In the genomic region with DNA sequence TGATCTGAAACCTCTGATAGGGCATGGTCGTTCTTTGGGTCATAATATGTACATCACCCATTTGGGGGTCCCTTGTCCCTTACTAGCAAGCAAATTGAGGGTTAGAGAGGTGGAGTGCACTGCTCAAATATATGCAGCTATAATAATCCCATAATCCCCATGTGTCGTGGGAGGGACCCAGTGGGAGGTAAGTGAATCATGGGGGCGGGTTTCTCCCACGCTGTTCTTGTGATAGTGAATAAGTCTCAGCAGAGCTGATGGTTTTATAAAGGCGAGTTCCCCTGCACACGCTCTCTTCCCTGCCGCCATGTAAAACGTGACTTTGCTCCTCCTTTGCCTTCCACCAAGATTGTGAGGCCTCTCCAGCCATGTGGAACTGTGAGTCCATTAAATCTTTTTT, we compare ENCODE assay signal across 20 cellular contexts.
A peak's percentile ranks its signal among the peaks of the same experiment; 100 is the strongest.
DNase-seq lines count a peak whose midpoint lies in the region; ATAC-seq and TF ChIP-seq lines count a peak whose summit lies in the region.
"Had no signal": no experiment of that assay in that cellular context is flagged by ENCODE, and none has a peak within 500 bp of the region (broad histone marks: within the 10 kb centered on the region; RNA-seq: fewer than 3 reads in every experiment).

No MANE protein-coding gene starts in this region.

- WGBS in SK-N-SH (ENCODE audit: low lambda C conversion rate), result 55% methylated on average over 8 of the region's 8 CpGs

- H3K9ac ChIP-seq in SK-N-SH, result no peak overlapping the region
- H3K9ac ChIP-seq: GM23248 had no signal

- H4K20me1 ChIP-seq in SK-N-SH (ENCODE audit: insufficient read depth) (no peaks in the 10 kb centered on the region), osteoblast (ENCODE audit: insufficient read depth, low read length) (no peaks in the 10 kb centered on the region)

- no peak for TF ChIP-seq EP300 in SK-N-SH (IDR thresholded peaks at IDR 0.05; ENCODE audit: borderline replicate concordance in 1 of 2, low read depth in 1 of 2, low read length in 1 of 2)

- no peaks in the 10 kb centered on the region; a peak in 1 of 4 replicates for H3K4me1 ChIP-seq in SK-N-SH (ENCODE audit: control insufficient read depth in 1 of 2, insufficient read depth in 2 of 2, low read depth in 1 of 2, low read length in 1 of 2)
- no peaks in the 10 kb centered on the region for H3K4me1 ChIP-seq in osteoblast (ENCODE audit: insufficient read depth, low read length)
- H3K4me1 ChIP-seq: A549 had no signal

- H3K27ac ChIP-seq in SK-N-SH (ENCODE audit: low read depth in 2 of 2, low read length in 1 of 2), result no peak overlapping the region
- H3K27ac ChIP-seq in WERI-Rb-1, result no peak overlapping the region
- H3K27ac ChIP-seq in osteoblast (ENCODE audit: low read depth, low read length), result no peak overlapping the region
- H3K27ac ChIP-seq: GM23248 had no signal

- no peak for DNase-seq in SK-N-SH
- DNase-seq in WERI-Rb-1, result peak; percentile 37
- peak; percentile 13 for DNase-seq in choroid plexus epithelial cell (ENCODE audit: low read depth)
- no peak for DNase-seq in osteoblast (ENCODE audit: insufficient read length, low spot score, missing footprints)
- DNase-seq in NCI-H2227 treated with DMSO at 0.1 percent for 48 hours (lab: John Stamatoyannopoulos, UW), result no peak
- DNase-seq: 8988T; C1 segment of cervical spinal cord; Calu3; CD4-positive, alpha-beta memory T cell; COR-L47; DMS53; DMS79 treated with DMSO at 0.1 percent for 48 hours; GF-D8; GM23248; H9; HFFc6 had no signal

- TF ChIP-seq CTCF in SK-N-SH (IDR thresholded peaks at IDR 0.05) (no peak), WERI-Rb-1 (IDR thresholded peaks at IDR 0.05; ENCODE audit: low read depth, low read length) (no peak), choroid plexus epithelial cell (conservative IDR thresholded peaks at IDR 0.05; ENCODE audit: low read depth, low read length) (no peak), osteoblast (IDR thresholded peaks at IDR 0.05; ENCODE audit: extremely low read depth, low read depth, low read length) (no peak)

- H3K79me2 ChIP-seq in SK-N-SH (ENCODE audit: insufficient read depth) (no peaks in the 10 kb centered on the region), osteoblast (ENCODE audit: insufficient read depth, low read length) (no peaks in the 10 kb centered on the region)

- ATAC-seq in SK-N-SH treated with all-trans-retinoic acid at 6 μM for 48 hours (no peak), HG03457 (IDR thresholded peaks at IDR 0.05; ENCODE audit: unreplicated experiment) (no peak)
- ATAC-seq: A549, HCT116 had no signal

- H3K9me3 ChIP-seq in SK-N-SH, result no peaks in the 10 kb centered on the region
- H3K9me3 ChIP-seq in WERI-Rb-1 (ENCODE audit: severe bottlenecking), result no peaks in the 10 kb centered on the region
- no peaks in the 10 kb centered on the region for H3K9me3 ChIP-seq in osteoblast (ENCODE audit: low read depth, low read length)

- POLR2A ChIA-PET in SK-N-SH (lab: Yijun Ruan, JAX), result no interaction called here

- H3K4me2 ChIP-seq in SK-N-SH (no peak overlapping the region), osteoblast (ENCODE audit: insufficient read depth, low read length) (no peak overlapping the region)
- H3K4me2 ChIP-seq: A549 had no signal

- CTCF ChIA-PET in SK-N-SH (lab: Yijun Ruan, JAX), result no interaction called here

- H3K9me2 ChIP-seq in SK-N-SH, result no peaks in the 10 kb centered on the region

- H2AFZ ChIP-seq in SK-N-SH (ENCODE audit: low read depth) (peak overlapping the region; percentile 19; the same call in 1 of the 2 replicates), osteoblast (ENCODE audit: low read length) (no peak overlapping the region)
- H2AFZ ChIP-seq: GM23248 had no signal

- H3K36me3 ChIP-seq in SK-N-SH (replicated peaks in 1 of 2; ENCODE audit: control insufficient read depth in 1 of 2, insufficient read depth in 2 of 2, low read length in 1 of 2) (no peaks in the 10 kb centered on the region), WERI-Rb-1 (no peaks in the 10 kb centered on the region), osteoblast (ENCODE audit: insufficient read depth, low read length) (no peaks in the 10 kb centered on the region)

- H3F3A ChIP-seq in SK-N-SH (replicated peaks; ENCODE audit: insufficient read depth), result no peaks in the 10 kb centered on the region

- TF ChIP-seq RAD21 in SK-N-SH (IDR thresholded peaks at IDR 0.05; ENCODE audit: low read length), result no peak

- H3K27me3 ChIP-seq in SK-N-SH (ENCODE audit: insufficient read depth) (no peaks in the 10 kb centered on the region), WERI-Rb-1 (ENCODE audit: insufficient read depth, low read depth, severe bottlenecking) (no peaks in the 10 kb centered on the region), osteoblast (ENCODE audit: insufficient read depth, low read length) (peaks cover 2% of the 10 kb centered on the region)

- H3K4me3 ChIP-seq in SK-N-SH (ENCODE audit: low read depth in 2 of 2, low read length in 1 of 2) (no peak overlapping the region), WERI-Rb-1 (ENCODE audit: low read depth, low read length) (no peak overlapping the region), choroid plexus epithelial cell (ENCODE audit: low read depth, low read length) (no peak overlapping the region), osteoblast (ENCODE audit: insufficient read depth, low read length) (no peak overlapping the region)
- H3K4me3 ChIP-seq: A549, GM23248 had no signal

TF ChIP-seq in SK-N-SH, 30 proteins besides CTCF, POLR2A, EP300 and RAD21:
- TF ChIP-seq EZH2phosphoT487 (IDR thresholded peaks at IDR 0.05; ENCODE audit: borderline replicate concordance, low read depth), result no peak
- no peak for TF ChIP-seq NFIC (IDR thresholded peaks at IDR 0.05; ENCODE audit: borderline replicate concordance)
- no peak for TF ChIP-seq SMC3 (IDR thresholded peaks at IDR 0.05; ENCODE audit: low read depth, low read length)
- no peak for TF ChIP-seq FOXJ3 (CRISPR knock-in tag; IDR thresholded peaks at IDR 0.05)
- no peak for TF ChIP-seq RXRA (IDR thresholded peaks at IDR 0.05; ENCODE audit: borderline replicate concordance, low read depth)
- no peak for TF ChIP-seq CHD2 (IDR thresholded peaks at IDR 0.05; ENCODE audit: low read length, partially characterized antibody)
- no peak for TF ChIP-seq MEF2A (IDR thresholded peaks at IDR 0.05; ENCODE audit: borderline replicate concordance, low read depth)
- TF ChIP-seq FOSL2 (IDR thresholded peaks at IDR 0.05; ENCODE audit: borderline replicate concordance, low read depth), result no peak
- no peak for TF ChIP-seq NRF1 (IDR thresholded peaks at IDR 0.05; ENCODE audit: low read depth, low read length)

TF ChIP-seq in SK-N-SH treated with all-trans-retinoic acid at 6 μM for 48 hours, 23 proteins besides CTCF, POLR2A, EP300 and RAD21:
- TF ChIP-seq ISL1 (CRISPR knock-in tag; IDR thresholded peaks at IDR 0.05) (no peak), OSR1 (CRISPR knock-in tag; IDR thresholded peaks at IDR 0.05) (no peak), TOX (CRISPR knock-in tag; IDR thresholded peaks at IDR 0.05; ENCODE audit: borderline replicate concordance) (no peak), ARNTL (CRISPR knock-in tag; IDR thresholded peaks at IDR 0.05; ENCODE audit: borderline replicate concordance, low read depth) (no peak), TCF4 (CRISPR knock-in tag; IDR thresholded peaks at IDR 0.05; ENCODE audit: borderline replicate concordance) (no peak), BACH2 (CRISPR knock-in tag; IDR thresholded peaks at IDR 0.05; ENCODE audit: borderline replicate concordance) (no peak), ZNF70 (CRISPR knock-in tag; IDR thresholded peaks at IDR 0.05) (no peak), ESRRG (CRISPR knock-in tag; IDR thresholded peaks at IDR 0.05) (no peak), RARB (CRISPR knock-in tag; IDR thresholded peaks at IDR 0.05) (no peak), ZNF565 (CRISPR knock-in tag; conservative IDR thresholded peaks at IDR 0.05; ENCODE audit: low read depth) (no peak), PPARA (CRISPR knock-in tag; IDR thresholded peaks at IDR 0.05; ENCODE audit: borderline replicate concordance) (no peak), CSDC2 (CRISPR knock-in tag; IDR thresholded peaks at IDR 0.05) (no peak), ZFP3 (CRISPR knock-in tag; IDR thresholded peaks at IDR 0.05) (no peak), GLIS3 (CRISPR knock-in tag; IDR thresholded peaks at IDR 0.05) (no peak)
- TF ChIP-seq, protein P1, sequence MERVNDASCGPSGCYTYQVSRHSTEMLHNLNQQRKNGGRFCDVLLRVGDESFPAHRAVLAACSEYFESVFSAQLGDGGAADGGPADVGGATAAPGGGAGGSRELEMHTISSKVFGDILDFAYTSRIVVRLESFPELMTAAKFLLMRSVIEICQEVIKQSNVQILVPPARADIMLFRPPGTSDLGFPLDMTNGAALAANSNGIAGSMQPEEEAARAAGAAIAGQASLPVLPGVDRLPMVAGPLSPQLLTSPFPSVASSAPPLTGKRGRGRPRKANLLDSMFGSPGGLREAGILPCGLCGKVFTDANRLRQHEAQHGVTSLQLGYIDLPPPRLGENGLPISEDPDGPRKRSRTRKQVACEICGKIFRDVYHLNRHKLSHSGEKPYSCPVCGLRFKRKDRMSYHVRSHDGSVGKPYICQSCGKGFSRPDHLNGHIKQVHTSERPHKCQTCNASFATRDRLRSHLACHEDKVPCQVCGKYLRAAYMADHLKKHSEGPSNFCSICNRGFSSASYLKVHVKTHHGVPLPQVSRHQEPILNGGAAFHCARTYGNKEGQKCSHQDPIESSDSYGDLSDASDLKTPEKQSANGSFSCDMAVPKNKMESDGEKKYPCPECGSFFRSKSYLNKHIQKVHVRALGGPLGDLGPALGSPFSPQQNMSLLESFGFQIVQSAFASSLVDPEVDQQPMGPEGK (CRISPR knock-in tag; IDR thresholded peaks at IDR 0.05; ENCODE audit: borderline replicate concordance), result no peak
- TF ChIP-seq, protein P2, sequence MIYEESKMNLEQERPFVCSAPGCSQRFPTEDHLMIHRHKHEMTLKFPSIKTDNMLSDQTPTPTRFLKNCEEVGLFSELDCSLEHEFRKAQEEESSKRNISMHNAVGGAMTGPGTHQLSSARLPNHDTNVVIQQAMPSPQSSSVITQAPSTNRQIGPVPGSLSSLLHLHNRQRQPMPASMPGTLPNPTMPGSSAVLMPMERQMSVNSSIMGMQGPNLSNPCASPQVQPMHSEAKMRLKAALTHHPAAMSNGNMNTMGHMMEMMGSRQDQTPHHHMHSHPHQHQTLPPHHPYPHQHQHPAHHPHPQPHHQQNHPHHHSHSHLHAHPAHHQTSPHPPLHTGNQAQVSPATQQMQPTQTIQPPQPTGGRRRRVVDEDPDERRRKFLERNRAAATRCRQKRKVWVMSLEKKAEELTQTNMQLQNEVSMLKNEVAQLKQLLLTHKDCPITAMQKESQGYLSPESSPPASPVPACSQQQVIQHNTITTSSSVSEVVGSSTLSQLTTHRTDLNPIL (CRISPR knock-in tag; IDR thresholded peaks at IDR 0.05; ENCODE audit: low read depth), result no peak

Comparison
In these comparisons a context has a peak if more than half of its experiments do, and no peak if none do; other contexts are left out.
1. DNase-seq: peak in WERI-Rb-1 (single experiment) and choroid plexus epithelial cell (single experiment); none in SK-N-SH (single experiment), osteoblast (single experiment) and NCI-H2227 treated with DMSO at 0.1 percent for 48 hours (single experiment).